In the genomic region with DNA sequence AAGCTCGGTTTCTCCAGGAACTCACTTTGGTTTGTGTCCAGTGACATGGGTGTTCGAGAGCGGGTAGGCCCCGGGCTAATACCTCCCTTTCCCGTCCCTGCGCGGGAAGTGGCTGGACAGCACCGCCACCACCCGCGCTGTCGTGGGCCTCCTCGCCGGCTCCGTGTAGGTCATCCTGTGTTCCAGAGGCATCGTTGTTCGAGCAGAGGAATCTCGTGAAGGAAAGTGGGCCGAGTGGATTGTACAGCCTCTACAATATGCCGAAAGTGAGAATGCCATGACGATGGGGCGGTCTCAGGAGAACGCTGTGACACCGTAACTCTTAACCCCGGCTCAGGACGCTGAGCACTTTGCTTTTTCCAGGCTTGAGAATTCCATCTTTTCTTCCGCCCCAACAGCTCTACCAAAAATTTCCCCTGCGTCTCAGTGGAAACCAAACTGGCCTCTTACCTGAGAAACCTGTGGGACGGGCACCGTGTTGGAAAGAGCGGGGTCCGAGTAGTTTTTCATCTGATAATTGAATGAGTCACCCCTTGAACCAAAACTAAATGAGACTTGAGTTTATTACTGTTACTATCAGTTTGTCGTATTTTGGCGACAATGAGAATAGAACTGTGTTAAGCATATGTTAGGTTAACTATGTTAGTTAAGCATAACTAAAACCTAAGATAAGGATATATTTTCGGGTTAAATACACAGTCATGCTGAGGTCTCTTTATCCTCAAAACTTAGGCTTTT, we compare ENCODE assay signal across 8 cellular contexts. TPM values are rescaled to one million over a fixed set of nuclear protein-coding genes. Genes with fewer than 3 reads are reported as not detected.
DNase-seq lines count a peak whose midpoint lies in the region; ATAC-seq and TF ChIP-seq lines count a peak whose summit lies in the region.

No MANE protein-coding gene starts in this region.

- no peaks in the 10 kb centered on the region for H3K9me3 ChIP-seq in CD4-positive, alpha-beta memory T cell (ENCODE audit: control insufficient read depth in 1 of 2, low read length in 2 of 2)
- H3K9me3 ChIP-seq in colonic mucosa = no peaks in the 10 kb centered on the region
- H3K9me3 ChIP-seq in mucosa of stomach (ENCODE audit: control insufficient read depth, low read length) = no peaks in the 10 kb centered on the region

- peak overlapping the region; percentile 86 to 96 for H3K9ac ChIP-seq in colonic mucosa (ENCODE audit: low read depth in 2 of 2, low read length in 2 of 2)
- H3K9ac ChIP-seq in mucosa of stomach (ENCODE audit: low read length) = peak overlapping the region; percentile 70

- H3K27me3 ChIP-seq in CD4-positive, alpha-beta memory T cell (ENCODE audit: insufficient read depth, low read length) = no peaks in the 10 kb centered on the region
- H3K27me3 ChIP-seq in colonic mucosa (no peaks in the 10 kb centered on the region), mucosa of stomach (ENCODE audit: control insufficient read depth, insufficient read depth, low read length) (no peaks in the 10 kb centered on the region)

- no peaks in the 10 kb centered on the region for H3K27me3 Mint-ChIP-seq in CD4-positive, alpha-beta memory T cell

- peaks cover 78% of the 10 kb centered on the region for H3K4me1 ChIP-seq in CD4-positive, alpha-beta memory T cell (ENCODE audit: insufficient read depth, low read length)
- H3K4me1 ChIP-seq in colonic mucosa = peaks cover 14% of the 10 kb centered on the region
- peaks cover 16% of the 10 kb centered on the region for H3K4me1 ChIP-seq in mucosa of stomach (ENCODE audit: control insufficient read depth, insufficient read depth, low read length)

- H3K4me1 Mint-ChIP-seq in CD4-positive, alpha-beta memory T cell = peaks cover 47 to 93% (median 67%) of the 10 kb centered on the region in 4 donors

- POLR2A ChIA-PET in CD4-positive, alpha-beta memory T cell (lab: Charles Lee; ENCODE audit: partially characterized antibody) = interaction anchor here (0.7 to 2.1 kb wide), 9 partner anchors 25 to 1455 kb away, joined by 3 to 14 read pairs (median 7); partner anchors contain the start of genes GPHN, PALS1, PIGH and PLEK2

- peak overlapping the region; percentile 90 for H3K27ac ChIP-seq in CD4-positive, alpha-beta memory T cell (ENCODE audit: low read depth, low read length)
- peak overlapping the region; percentile 86 for H3K27ac ChIP-seq in colonic mucosa

- intact Hi-C loops in CD4-positive, alpha-beta memory T cell (cut with micrococcal nuclease) = loop anchor here (1.0 to 2.0 kb wide), 3 partner anchors 335 to 1792 kb away; partner anchors contain the start of genes DCAF5, RAD51B and RDH11
- intact Hi-C loops in colonic mucosa (cut with DNase I) = no loop called here

- no peak for TF ChIP-seq POLR2A in NB4 (IDR thresholded peaks at IDR 0.05; ENCODE audit: extremely low read depth, insufficient read length)

- H3K9me3 Mint-ChIP-seq in CD4-positive, alpha-beta memory T cell = no peaks in the 10 kb centered on the region

- TF ChIP-seq CTCF in NB4 (IDR thresholded peaks at IDR 0.05; ENCODE audit: low read depth, low read length) (no peak), colonic mucosa (IDR thresholded peaks at IDR 0.05) (no peak)

- H3K36me3 Mint-ChIP-seq in CD4-positive, alpha-beta memory T cell = peaks cover 17 to 39% of the 10 kb centered on the region in 2 donors

- peak overlapping the region; percentile 92 to 100 (median 99) for H3K27ac Mint-ChIP-seq in CD4-positive, alpha-beta memory T cell

- peak in 1 of 5 donors; percentile 44 for DNase-seq in CD4-positive, alpha-beta memory T cell
- no peak for DNase-seq in NB4 (ENCODE audit: low read depth)
- no peak for DNase-seq in colonic mucosa
- DNase-seq in NCI-H1930 (lab: John Stamatoyannopoulos, UW) = no peak
- DNase-seq in NCI-H2081 (lab: John Stamatoyannopoulos, UW) = no peak
- no peak for DNase-seq in NCI-H446 (lab: John Stamatoyannopoulos, UW)

- ATAC-seq in GM21737 (IDR thresholded peaks at IDR 0.05; ENCODE audit: unreplicated experiment) = peak; percentile 19

- peaks cover 7% of the 10 kb centered on the region for H3K36me3 ChIP-seq in CD4-positive, alpha-beta memory T cell (ENCODE audit: insufficient read depth, low read length)
- no peaks in the 10 kb centered on the region for H3K36me3 ChIP-seq in colonic mucosa
- no peaks in the 10 kb centered on the region for H3K36me3 ChIP-seq in mucosa of stomach (ENCODE audit: control insufficient read depth, insufficient read depth, low read length)

- CTCF ChIA-PET in CD4-positive, alpha-beta memory T cell (lab: Charles Lee; ENCODE audit: partially characterized antibody) = interaction anchor here (1.0 to 2.2 kb wide), 12 partner anchors 7 to 1949 kb away, joined by 3 to 15 read pairs (median 5); partner anchors contain the start of genes GPHN, PIGH, PLEK2 and RDH11

- H3K4me3 Mint-ChIP-seq in CD4-positive, alpha-beta memory T cell = peak overlapping the region; percentile 96 to 100 (median 100)

- peak overlapping the region; percentile 88 to 97 for H3K4me3 ChIP-seq in CD4-positive, alpha-beta memory T cell (ENCODE audit: low read length in 2 of 2)
- H3K4me3 ChIP-seq in NB4 (ENCODE audit: low read depth, low read length) = peak overlapping the region; percentile 96
- peak overlapping the region; percentile 87 for H3K4me3 ChIP-seq in colonic mucosa
- peak overlapping the region; percentile 86 for H3K4me3 ChIP-seq in mucosa of stomach (ENCODE audit: low read length)

RNA-seq across cellular contexts. Expression of gene EIF2S1, which starts 0.5 kb away (rescaled TPM):
- 10 to 100 TPM; 62.0 to 72.1 TPM for total RNA-seq in CD4-positive, alpha-beta memory T cell
- polyA plus RNA-seq in CD4-positive, alpha-beta memory T cell = 100 to 1,000 TPM; 129 to 185 TPM
- 100 to 1,000 TPM in 1 of 2 donors, 10 to 100 TPM in 1; 73.7 to 130 TPM for total RNA-seq in colonic mucosa

RNA-seq across cellular contexts. Expression of gene ATP6V1D, which starts 1.0 kb away (rescaled TPM):
- total RNA-seq in CD4-positive, alpha-beta memory T cell = 10 to 100 TPM; 26.8 to 35.0 TPM
- polyA plus RNA-seq in CD4-positive, alpha-beta memory T cell = 10 to 100 TPM; 45.2 to 57.5 TPM
- 100 to 1,000 TPM in 1 of 2 donors, 10 to 100 TPM in 1; 75.8 to 106 TPM for total RNA-seq in colonic mucosa

RNA-seq across cellular contexts. Expression of gene PLEK2, which starts 51.3 kb away (rescaled TPM):
- 1 to 10 TPM; 1.9 to 4.1 TPM for total RNA-seq in CD4-positive, alpha-beta memory T cell
- 1 to 10 TPM; 2.3 to 2.7 TPM for polyA plus RNA-seq in CD4-positive, alpha-beta memory T cell
- total RNA-seq in colonic mucosa = 10 to 100 TPM; 71.6 to 84.0 TPM

Comparison
In these comparisons a context has a peak if more than half of its experiments do, and no peak if none do; other contexts are left out.
1. RNA of gene PLEK2, which starts 51.3 kb away (total RNA-seq): 71.6 to 84.0 TPM in colonic mucosa; 1.9 to 4.1 TPM in CD4-positive, alpha-beta memory T cell; every median in the first group is over 10 times any median in the second.
2. Peak in every context shown above with its lines, with median percentiles within 50 percentile points of each other: H3K4me3 ChIP-seq.